Comparison of ENCODE assay signal across 1 cellular context in the genomic region with DNA sequence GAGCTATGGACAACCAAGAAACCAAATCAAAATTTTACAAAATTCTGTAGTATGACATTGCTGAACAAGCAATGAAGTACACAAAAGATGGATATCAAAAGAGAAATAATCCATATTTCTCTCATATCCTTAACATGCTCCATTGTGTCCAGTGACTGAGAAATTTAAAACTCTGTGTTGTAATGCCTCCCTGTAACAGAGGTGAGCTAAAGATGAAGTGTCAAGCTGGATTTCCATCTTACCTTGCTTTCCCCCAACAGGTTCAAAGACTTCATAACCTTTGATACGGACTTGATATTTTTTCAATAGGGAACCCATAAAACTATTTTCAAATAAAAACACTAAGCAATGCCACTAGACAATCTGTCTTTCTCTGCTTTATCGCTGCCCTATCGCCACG.
TF ChIP-seq lines count a peak whose summit lies in the region.

No MANE protein-coding gene starts in this region.

TF ChIP-seq in liver, 16 proteins besides CTCF, POLR2A, EP300 and RAD21 (continued from another document):
- TF ChIP-seq, protein P1, sequence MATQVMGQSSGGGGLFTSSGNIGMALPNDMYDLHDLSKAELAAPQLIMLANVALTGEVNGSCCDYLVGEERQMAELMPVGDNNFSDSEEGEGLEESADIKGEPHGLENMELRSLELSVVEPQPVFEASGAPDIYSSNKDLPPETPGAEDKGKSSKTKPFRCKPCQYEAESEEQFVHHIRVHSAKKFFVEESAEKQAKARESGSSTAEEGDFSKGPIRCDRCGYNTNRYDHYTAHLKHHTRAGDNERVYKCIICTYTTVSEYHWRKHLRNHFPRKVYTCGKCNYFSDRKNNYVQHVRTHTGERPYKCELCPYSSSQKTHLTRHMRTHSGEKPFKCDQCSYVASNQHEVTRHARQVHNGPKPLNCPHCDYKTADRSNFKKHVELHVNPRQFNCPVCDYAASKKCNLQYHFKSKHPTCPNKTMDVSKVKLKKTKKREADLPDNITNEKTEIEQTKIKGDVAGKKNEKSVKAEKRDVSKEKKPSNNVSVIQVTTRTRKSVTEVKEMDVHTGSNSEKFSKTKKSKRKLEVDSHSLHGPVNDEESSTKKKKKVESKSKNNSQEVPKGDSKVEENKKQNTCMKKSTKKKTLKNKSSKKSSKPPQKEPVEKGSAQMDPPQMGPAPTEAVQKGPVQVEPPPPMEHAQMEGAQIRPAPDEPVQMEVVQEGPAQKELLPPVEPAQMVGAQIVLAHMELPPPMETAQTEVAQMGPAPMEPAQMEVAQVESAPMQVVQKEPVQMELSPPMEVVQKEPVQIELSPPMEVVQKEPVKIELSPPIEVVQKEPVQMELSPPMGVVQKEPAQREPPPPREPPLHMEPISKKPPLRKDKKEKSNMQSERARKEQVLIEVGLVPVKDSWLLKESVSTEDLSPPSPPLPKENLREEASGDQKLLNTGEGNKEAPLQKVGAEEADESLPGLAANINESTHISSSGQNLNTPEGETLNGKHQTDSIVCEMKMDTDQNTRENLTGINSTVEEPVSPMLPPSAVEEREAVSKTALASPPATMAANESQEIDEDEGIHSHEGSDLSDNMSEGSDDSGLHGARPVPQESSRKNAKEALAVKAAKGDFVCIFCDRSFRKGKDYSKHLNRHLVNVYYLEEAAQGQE (IDR thresholded peaks at IDR 0.05): no peak
- TF ChIP-seq FOXA2 (IDR thresholded peaks at IDR 0.05): no peak
